In the genomic region with DNA sequence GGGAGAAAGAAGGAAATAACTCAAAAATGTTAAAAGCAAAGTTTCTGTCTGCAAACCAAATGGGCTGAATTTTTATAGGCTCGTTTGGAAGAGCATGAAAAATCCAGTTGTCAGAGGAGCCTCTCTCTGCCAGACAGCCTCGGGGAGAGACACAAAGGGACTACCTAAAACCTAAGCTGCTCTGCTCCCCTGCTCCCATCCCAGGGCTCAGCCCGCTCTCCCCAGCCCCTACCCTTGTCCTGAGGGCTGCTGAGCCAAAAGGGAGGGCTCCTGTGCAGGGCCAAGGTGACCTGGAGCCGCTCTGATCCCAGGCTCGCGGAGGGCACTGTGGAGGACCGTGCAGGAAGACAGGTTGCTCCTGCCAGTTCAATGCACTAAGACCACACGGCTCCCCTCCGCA, we compare ENCODE assay signal across 1 cellular context.
TF ChIP-seq lines count a peak whose summit lies in the region.

No MANE protein-coding gene starts in this region.

TF ChIP-seq in GM23338, 12 proteins besides CTCF, POLR2A, EP300 and RAD21:
- TF ChIP-seq, protein P1, sequence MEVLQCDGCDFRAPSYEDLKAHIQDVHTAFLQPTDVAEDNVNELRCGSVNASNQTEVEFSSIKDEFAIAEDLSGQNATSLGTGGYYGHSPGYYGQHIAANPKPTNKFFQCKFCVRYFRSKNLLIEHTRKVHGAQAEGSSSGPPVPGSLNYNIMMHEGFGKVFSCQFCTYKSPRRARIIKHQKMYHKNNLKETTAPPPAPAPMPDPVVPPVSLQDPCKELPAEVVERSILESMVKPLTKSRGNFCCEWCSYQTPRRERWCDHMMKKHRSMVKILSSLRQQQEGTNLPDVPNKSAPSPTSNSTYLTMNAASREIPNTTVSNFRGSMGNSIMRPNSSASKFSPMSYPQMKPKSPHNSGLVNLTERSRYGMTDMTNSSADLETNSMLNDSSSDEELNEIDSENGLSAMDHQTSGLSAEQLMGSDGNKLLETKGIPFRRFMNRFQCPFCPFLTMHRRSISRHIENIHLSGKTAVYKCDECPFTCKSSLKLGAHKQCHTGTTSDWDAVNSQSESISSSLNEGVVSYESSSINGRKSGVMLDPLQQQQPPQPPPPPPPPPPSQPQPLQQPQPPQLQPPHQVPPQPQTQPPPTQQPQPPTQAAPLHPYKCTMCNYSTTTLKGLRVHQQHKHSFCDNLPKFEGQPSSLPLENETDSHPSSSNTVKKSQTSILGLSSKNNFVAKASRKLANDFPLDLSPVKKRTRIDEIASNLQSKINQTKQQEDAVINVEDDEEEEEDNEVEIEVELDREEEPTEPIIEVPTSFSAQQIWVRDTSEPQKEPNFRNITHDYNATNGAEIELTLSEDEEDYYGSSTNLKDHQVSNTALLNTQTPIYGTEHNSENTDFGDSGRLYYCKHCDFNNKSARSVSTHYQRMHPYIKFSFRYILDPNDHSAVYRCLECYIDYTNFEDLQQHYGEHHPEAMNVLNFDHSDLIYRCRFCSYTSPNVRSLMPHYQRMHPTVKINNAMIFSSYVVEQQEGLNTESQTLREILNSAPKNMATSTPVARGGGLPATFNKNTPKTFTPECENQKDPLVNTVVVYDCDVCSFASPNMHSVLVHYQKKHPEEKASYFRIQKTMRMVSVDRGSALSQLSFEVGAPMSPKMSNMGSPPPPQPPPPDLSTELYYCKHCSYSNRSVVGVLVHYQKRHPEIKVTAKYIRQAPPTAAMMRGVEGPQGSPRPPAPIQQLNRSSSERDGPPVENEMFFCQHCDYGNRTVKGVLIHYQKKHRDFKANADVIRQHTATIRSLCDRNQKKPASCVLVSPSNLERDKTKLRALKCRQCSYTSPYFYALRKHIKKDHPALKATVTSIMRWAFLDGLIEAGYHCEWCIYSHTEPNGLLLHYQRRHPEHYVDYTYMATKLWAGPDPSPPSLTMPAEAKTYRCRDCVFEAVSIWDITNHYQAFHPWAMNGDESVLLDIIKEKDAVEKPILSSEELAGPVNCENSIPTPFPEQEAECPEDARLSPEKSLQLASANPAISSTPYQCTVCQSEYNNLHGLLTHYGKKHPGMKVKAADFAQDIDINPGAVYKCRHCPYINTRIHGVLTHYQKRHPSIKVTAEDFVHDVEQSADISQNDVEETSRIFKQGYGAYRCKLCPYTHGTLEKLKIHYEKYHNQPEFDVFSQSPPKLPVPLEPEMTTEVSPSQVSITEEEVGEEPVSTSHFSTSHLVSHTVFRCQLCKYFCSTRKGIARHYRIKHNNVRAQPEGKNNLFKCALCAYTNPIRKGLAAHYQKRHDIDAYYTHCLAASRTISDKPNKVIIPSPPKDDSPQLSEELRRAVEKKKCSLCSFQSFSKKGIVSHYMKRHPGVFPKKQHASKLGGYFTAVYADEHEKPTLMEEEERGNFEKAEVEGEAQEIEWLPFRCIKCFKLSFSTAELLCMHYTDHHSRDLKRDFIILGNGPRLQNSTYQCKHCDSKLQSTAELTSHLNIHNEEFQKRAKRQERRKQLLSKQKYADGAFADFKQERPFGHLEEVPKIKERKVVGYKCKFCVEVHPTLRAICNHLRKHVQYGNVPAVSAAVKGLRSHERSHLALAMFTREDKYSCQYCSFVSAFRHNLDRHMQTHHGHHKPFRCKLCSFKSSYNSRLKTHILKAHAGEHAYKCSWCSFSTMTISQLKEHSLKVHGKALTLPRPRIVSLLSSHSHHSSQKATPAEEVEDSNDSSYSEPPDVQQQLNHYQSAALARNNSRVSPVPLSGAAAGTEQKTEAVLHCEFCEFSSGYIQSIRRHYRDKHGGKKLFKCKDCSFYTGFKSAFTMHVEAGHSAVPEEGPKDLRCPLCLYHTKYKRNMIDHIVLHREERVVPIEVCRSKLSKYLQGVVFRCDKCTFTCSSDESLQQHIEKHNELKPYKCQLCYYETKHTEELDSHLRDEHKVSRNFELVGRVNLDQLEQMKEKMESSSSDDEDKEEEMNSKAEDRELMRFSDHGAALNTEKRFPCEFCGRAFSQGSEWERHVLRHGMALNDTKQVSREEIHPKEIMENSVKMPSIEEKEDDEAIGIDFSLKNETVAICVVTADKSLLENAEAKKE (CRISPR knock-in tag; IDR thresholded peaks at IDR 0.05), result no peak
- no peak for TF ChIP-seq ZNF114 (CRISPR knock-in tag; IDR thresholded peaks at IDR 0.05)
- no peak for TF ChIP-seq POLR2AphosphoS5 (IDR thresholded peaks at IDR 0.05; ENCODE audit: low read depth)
- TF ChIP-seq ETS1 (IDR thresholded peaks at IDR 0.05), result no peak
- TF ChIP-seq NANOG (IDR thresholded peaks at IDR 0.05; ENCODE audit: borderline replicate concordance), result no peak
- no peak for TF ChIP-seq EZH2 (IDR thresholded peaks at IDR 0.05; ENCODE audit: low read depth, unreplicated experiment)
- TF ChIP-seq EZH2phosphoT487 (IDR thresholded peaks at IDR 0.05; ENCODE audit: unreplicated experiment), result no peak
- TF ChIP-seq CREB1 (CRISPR knock-in tag; IDR thresholded peaks at IDR 0.05; ENCODE audit: low read depth), result no peak
